ENCODE assay signal across 1 cellular context in the genomic region with DNA sequence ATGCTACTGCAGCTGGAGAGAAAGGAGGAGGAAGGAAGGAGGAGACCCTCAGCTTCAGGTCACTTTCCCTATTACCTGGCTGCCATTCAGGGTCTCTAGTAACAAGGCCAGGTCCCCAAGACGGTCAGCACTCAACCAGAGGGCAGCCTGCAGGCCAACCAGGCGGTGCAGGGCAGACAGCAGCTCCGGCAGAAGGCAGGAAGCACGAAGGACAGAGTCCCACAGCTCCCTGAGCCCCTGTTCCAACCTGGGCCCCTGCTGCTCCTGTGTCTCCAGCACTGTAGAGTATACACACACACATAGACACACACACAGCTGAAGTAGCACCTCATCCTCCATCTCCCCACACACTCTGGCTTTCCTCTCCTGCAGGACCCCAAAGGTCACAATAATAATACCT.
TF ChIP-seq lines count a peak whose summit lies in the region.

No MANE protein-coding gene starts in this region.

TF ChIP-seq in GM23338, 12 proteins besides CTCF, POLR2A, EP300 and RAD21 (continued from another document):
- TF ChIP-seq, protein P1, sequence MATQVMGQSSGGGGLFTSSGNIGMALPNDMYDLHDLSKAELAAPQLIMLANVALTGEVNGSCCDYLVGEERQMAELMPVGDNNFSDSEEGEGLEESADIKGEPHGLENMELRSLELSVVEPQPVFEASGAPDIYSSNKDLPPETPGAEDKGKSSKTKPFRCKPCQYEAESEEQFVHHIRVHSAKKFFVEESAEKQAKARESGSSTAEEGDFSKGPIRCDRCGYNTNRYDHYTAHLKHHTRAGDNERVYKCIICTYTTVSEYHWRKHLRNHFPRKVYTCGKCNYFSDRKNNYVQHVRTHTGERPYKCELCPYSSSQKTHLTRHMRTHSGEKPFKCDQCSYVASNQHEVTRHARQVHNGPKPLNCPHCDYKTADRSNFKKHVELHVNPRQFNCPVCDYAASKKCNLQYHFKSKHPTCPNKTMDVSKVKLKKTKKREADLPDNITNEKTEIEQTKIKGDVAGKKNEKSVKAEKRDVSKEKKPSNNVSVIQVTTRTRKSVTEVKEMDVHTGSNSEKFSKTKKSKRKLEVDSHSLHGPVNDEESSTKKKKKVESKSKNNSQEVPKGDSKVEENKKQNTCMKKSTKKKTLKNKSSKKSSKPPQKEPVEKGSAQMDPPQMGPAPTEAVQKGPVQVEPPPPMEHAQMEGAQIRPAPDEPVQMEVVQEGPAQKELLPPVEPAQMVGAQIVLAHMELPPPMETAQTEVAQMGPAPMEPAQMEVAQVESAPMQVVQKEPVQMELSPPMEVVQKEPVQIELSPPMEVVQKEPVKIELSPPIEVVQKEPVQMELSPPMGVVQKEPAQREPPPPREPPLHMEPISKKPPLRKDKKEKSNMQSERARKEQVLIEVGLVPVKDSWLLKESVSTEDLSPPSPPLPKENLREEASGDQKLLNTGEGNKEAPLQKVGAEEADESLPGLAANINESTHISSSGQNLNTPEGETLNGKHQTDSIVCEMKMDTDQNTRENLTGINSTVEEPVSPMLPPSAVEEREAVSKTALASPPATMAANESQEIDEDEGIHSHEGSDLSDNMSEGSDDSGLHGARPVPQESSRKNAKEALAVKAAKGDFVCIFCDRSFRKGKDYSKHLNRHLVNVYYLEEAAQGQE (IDR thresholded peaks at IDR 0.05; ENCODE audit: unreplicated experiment): no peak
- TF ChIP-seq NANOG (IDR thresholded peaks at IDR 0.05; ENCODE audit: borderline replicate concordance): no peak
- TF ChIP-seq, protein P2, sequence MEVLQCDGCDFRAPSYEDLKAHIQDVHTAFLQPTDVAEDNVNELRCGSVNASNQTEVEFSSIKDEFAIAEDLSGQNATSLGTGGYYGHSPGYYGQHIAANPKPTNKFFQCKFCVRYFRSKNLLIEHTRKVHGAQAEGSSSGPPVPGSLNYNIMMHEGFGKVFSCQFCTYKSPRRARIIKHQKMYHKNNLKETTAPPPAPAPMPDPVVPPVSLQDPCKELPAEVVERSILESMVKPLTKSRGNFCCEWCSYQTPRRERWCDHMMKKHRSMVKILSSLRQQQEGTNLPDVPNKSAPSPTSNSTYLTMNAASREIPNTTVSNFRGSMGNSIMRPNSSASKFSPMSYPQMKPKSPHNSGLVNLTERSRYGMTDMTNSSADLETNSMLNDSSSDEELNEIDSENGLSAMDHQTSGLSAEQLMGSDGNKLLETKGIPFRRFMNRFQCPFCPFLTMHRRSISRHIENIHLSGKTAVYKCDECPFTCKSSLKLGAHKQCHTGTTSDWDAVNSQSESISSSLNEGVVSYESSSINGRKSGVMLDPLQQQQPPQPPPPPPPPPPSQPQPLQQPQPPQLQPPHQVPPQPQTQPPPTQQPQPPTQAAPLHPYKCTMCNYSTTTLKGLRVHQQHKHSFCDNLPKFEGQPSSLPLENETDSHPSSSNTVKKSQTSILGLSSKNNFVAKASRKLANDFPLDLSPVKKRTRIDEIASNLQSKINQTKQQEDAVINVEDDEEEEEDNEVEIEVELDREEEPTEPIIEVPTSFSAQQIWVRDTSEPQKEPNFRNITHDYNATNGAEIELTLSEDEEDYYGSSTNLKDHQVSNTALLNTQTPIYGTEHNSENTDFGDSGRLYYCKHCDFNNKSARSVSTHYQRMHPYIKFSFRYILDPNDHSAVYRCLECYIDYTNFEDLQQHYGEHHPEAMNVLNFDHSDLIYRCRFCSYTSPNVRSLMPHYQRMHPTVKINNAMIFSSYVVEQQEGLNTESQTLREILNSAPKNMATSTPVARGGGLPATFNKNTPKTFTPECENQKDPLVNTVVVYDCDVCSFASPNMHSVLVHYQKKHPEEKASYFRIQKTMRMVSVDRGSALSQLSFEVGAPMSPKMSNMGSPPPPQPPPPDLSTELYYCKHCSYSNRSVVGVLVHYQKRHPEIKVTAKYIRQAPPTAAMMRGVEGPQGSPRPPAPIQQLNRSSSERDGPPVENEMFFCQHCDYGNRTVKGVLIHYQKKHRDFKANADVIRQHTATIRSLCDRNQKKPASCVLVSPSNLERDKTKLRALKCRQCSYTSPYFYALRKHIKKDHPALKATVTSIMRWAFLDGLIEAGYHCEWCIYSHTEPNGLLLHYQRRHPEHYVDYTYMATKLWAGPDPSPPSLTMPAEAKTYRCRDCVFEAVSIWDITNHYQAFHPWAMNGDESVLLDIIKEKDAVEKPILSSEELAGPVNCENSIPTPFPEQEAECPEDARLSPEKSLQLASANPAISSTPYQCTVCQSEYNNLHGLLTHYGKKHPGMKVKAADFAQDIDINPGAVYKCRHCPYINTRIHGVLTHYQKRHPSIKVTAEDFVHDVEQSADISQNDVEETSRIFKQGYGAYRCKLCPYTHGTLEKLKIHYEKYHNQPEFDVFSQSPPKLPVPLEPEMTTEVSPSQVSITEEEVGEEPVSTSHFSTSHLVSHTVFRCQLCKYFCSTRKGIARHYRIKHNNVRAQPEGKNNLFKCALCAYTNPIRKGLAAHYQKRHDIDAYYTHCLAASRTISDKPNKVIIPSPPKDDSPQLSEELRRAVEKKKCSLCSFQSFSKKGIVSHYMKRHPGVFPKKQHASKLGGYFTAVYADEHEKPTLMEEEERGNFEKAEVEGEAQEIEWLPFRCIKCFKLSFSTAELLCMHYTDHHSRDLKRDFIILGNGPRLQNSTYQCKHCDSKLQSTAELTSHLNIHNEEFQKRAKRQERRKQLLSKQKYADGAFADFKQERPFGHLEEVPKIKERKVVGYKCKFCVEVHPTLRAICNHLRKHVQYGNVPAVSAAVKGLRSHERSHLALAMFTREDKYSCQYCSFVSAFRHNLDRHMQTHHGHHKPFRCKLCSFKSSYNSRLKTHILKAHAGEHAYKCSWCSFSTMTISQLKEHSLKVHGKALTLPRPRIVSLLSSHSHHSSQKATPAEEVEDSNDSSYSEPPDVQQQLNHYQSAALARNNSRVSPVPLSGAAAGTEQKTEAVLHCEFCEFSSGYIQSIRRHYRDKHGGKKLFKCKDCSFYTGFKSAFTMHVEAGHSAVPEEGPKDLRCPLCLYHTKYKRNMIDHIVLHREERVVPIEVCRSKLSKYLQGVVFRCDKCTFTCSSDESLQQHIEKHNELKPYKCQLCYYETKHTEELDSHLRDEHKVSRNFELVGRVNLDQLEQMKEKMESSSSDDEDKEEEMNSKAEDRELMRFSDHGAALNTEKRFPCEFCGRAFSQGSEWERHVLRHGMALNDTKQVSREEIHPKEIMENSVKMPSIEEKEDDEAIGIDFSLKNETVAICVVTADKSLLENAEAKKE (CRISPR knock-in tag; IDR thresholded peaks at IDR 0.05): no peak
- TF ChIP-seq, protein P3, sequence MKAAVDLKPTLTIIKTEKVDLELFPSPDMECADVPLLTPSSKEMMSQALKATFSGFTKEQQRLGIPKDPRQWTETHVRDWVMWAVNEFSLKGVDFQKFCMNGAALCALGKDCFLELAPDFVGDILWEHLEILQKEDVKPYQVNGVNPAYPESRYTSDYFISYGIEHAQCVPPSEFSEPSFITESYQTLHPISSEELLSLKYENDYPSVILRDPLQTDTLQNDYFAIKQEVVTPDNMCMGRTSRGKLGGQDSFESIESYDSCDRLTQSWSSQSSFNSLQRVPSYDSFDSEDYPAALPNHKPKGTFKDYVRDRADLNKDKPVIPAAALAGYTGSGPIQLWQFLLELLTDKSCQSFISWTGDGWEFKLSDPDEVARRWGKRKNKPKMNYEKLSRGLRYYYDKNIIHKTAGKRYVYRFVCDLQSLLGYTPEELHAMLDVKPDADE (IDR thresholded peaks at IDR 0.05): no peak
- TF ChIP-seq EZH2phosphoT487 (IDR thresholded peaks at IDR 0.05; ENCODE audit: unreplicated experiment): no peak
